In the genomic region with DNA sequence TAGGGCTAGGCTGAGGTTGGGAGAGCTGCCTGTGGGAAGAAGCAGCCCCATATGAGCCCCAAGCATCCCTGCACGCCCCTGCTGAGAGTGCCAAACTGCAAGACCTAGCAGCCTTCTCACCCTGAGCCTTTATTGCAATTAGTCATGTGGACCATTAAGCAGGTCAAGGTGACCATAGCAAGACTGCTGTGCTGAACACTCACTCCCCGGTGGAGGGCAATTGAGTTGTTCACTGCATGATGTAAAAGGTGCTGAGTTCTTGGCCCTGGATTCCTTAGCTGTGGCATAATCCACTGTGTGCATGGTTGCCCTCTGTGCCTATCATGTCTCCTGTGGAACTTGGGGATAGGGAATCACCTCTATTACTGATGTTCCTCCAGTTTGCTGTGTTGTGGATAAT, we compare ENCODE assay signal across 14 cellular contexts.
"Had no signal": no experiment of that assay in that cellular context is flagged by ENCODE, and none has a peak within 500 bp of the region (broad histone marks: within the 10 kb centered on the region; RNA-seq: fewer than 3 reads in every experiment).

No MANE protein-coding gene starts in this region.

- DNase-seq: effector memory CD8-positive, alpha-beta T cell; heart right ventricle; hypothalamus; mucosa of descending colon; naive thymus-derived CD8-positive, alpha-beta T cell; posterior cingulate gyrus; small intestine; stimulated activated CD4-positive, alpha-beta T cell treated with anti-CD3 and anti-CD28 coated beads, Interleukin-12 subunit alpha, Interleukin-12 subunit beta, amount 100 ng/mL, for 4 hours; stimulated activated CD4-positive, alpha-beta T cell treated with anti-CD3 and anti-CD28 coated beads, Interleukin-2, amount 100 ng/mL, for 48 hours; stimulated activated naive CD8-positive, alpha-beta T cell treated with anti-CD3 and anti-CD28 coated beads, Interleukin-15, Interleukin-2, amounts not matched to agents 100 U/mL and 50 U/mL, for 24 hours; thyroid gland had no signal

- H3K27ac ChIP-seq: heart right ventricle, neutrophil, right atrium auricular region, suprapubic skin, thyroid gland had no signal
